9 cellular contexts compared by ENCODE assay signal in the genomic region with DNA sequence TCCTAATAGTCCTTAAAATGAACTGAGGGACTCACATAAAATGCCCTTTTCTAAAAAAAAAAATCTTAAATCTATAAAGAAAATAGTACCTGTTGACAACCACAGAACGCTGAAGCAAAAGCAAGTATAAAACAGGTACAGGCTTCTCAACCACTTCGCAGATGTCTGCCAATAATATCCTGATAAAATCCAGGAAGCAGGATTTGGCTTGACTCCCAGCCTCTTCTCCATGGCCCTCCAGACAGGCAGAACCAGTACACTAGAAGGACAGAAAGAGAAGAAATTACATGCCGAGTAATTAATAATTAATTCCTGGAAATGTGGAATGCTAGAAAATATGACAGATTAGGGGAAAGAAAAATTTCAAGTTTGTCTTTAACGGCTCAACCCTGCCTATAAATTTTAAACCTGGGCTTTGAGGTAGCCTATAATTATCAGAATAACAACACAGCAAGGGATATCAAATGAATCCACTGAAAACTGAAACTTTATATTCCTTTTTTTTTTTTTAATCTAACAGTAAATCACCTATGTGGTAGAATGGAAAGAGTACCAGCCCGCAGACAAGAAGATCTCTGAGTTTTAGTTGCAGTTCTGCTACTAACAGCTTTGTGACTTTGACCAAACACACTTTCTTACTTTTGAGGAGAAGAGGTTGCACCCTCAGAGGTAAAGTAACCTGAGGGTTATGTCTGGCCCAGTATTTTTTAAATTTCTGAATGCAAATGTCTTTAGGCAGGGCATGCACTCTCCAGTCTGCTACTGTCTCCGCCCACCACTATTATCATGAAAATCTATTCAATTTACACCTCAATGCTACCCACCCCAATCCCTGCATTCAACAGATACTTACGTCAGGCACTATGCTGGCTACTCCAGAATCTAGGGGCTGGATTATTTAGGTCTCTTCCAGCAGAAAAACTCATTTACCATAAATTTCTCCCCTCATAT. TPM values are rescaled to one million over a fixed set of nuclear protein-coding genes. Genes with fewer than 3 reads are reported as not detected.
DNase-seq lines count a peak whose midpoint lies in the region; ATAC-seq, FAIRE-seq and TF ChIP-seq lines count a peak whose summit lies in the region.
"Had no signal": no experiment of that assay in that cellular context is flagged by ENCODE, and none has a peak within 500 bp of the region (broad histone marks: within the 10 kb centered on the region; RNA-seq: fewer than 3 reads in every experiment).

No MANE protein-coding gene starts in this region.

- H3K9ac ChIP-seq in HUES48 (ENCODE audit: low read depth, low read length) (peak overlapping the region; percentile 52), astrocyte (ENCODE audit: low read length) (no peak overlapping the region), liver (ENCODE audit: low read depth in 1 of 2, low read length in 2 of 2) (no peak overlapping the region)

- peaks cover 37% of the 10 kb centered on the region for H4K20me1 ChIP-seq in astrocyte (ENCODE audit: insufficient read depth, low read length)

- peaks cover 38% of the 10 kb centered on the region for H3K36me3 ChIP-seq in CD4-positive, CD25-positive, alpha-beta regulatory T cell (ENCODE audit: control insufficient read depth, insufficient read depth, low read length)
- H3K36me3 ChIP-seq in HUES48 (ENCODE audit: control insufficient read depth, insufficient read depth, low read length) (peaks cover 44% of the 10 kb centered on the region), astrocyte (ENCODE audit: insufficient read depth, low read length) (peaks cover 9% of the 10 kb centered on the region), liver (ENCODE audit: control insufficient read depth in 4 of 4, insufficient read depth in 3 of 4, low read depth in 1 of 4, low read length in 3 of 4) (peaks cover 1 to 25% (median 20%) of the 10 kb centered on the region in 4 donors)
- H3K36me3 ChIP-seq: breast epithelium had no signal

- peaks cover 43% of the 10 kb centered on the region for H3K79me2 ChIP-seq in astrocyte (ENCODE audit: insufficient read depth, low read length)

- no peaks in the 10 kb centered on the region for H3K27me3 ChIP-seq in CD4-positive, CD25-positive, alpha-beta regulatory T cell (ENCODE audit: control insufficient read depth, insufficient read depth, low read length)
- H3K27me3 ChIP-seq in HUES48 (ENCODE audit: control insufficient read depth, insufficient read depth, low read length): no peaks in the 10 kb centered on the region
- H3K27me3 ChIP-seq in astrocyte (ENCODE audit: insufficient read depth, low read length): no peaks in the 10 kb centered on the region
- H3K27me3 ChIP-seq in liver (ENCODE audit: control insufficient read depth in 4 of 4, insufficient read depth in 4 of 4, low read length in 3 of 4): no peaks in the 10 kb centered on the region
- H3K27me3 ChIP-seq: breast epithelium had no signal

- TF ChIP-seq POLR2A in H54 (IDR thresholded peaks at IDR 0.05; ENCODE audit: low read depth, low read length): no peak

- 51% methylated on average over 7 of the region's 7 CpGs for WGBS in liver

- no peak for ATAC-seq in CD4-positive, CD25-positive, alpha-beta regulatory T cell (ENCODE audit: low read depth in 2 of 2)

- H3K27ac Mint-ChIP-seq in CD4-positive, CD25-positive, alpha-beta regulatory T cell: peak overlapping the region; percentile 29 to 96 (median 43)
- no peak overlapping the region for H3K27ac Mint-ChIP-seq in astrocyte (ENCODE audit: unreplicated experiment)

- peak overlapping the region; percentile 21 to 100 (median 68) for H3K4me3 Mint-ChIP-seq in CD4-positive, CD25-positive, alpha-beta regulatory T cell
- H3K4me3 Mint-ChIP-seq in astrocyte (ENCODE audit: unreplicated experiment): peak overlapping the region; percentile 55

- no peaks in the 10 kb centered on the region for H3K27me3 Mint-ChIP-seq in CD4-positive, CD25-positive, alpha-beta regulatory T cell
- no peaks in the 10 kb centered on the region for H3K27me3 Mint-ChIP-seq in astrocyte (ENCODE audit: low read depth, unreplicated experiment)

- peak in 1 of 2 donors; percentile 26 for TF ChIP-seq RAD21 in liver (IDR thresholded peaks at IDR 0.05)

- H3K9me3 ChIP-seq in CD4-positive, CD25-positive, alpha-beta regulatory T cell (ENCODE audit: control insufficient read depth in 2 of 2, low read length in 2 of 2): no peaks in the 10 kb centered on the region
- no peaks in the 10 kb centered on the region for H3K9me3 ChIP-seq in HUES48 (ENCODE audit: control insufficient read depth, insufficient read depth, low read length)
- no peaks in the 10 kb centered on the region for H3K9me3 ChIP-seq in astrocyte (ENCODE audit: insufficient read depth, low read depth, low read length)
- no peaks in the 10 kb centered on the region for H3K9me3 ChIP-seq in liver (ENCODE audit: control insufficient read depth in 4 of 4, low read length in 3 of 4)
- H3K9me3 ChIP-seq: breast epithelium had no signal

- peak overlapping the region; percentile 88 for H3K4me2 ChIP-seq in astrocyte (ENCODE audit: low read length)

- TF ChIP-seq CTCF in astrocyte (IDR thresholded peaks at IDR 0.05; ENCODE audit: insufficient read depth, low read depth, low read length) (no peak), liver (IDR thresholded peaks at IDR 0.05; ENCODE audit: low read depth, low read length, missing input control) (no peak), GM10266 (IDR thresholded peaks at IDR 0.05; ENCODE audit: control insufficient read depth, insufficient read depth, low read depth, missing control alignments) (no peak)

- H3K4me1 ChIP-seq in CD4-positive, CD25-positive, alpha-beta regulatory T cell (ENCODE audit: control insufficient read depth, insufficient read depth, low read length, poor library complexity, severe bottlenecking): peaks cover 43% of the 10 kb centered on the region
- H3K4me1 ChIP-seq in HUES48 (ENCODE audit: control insufficient read depth, insufficient read depth, low read length): peaks cover 40% of the 10 kb centered on the region
- peaks cover 28% of the 10 kb centered on the region for H3K4me1 ChIP-seq in astrocyte (ENCODE audit: insufficient read depth, low read length)
- H3K4me1 ChIP-seq in liver (ENCODE audit: control insufficient read depth in 4 of 4, insufficient read depth in 4 of 4, low read length in 3 of 4): peaks cover 2 to 48% (median 42%) of the 10 kb centered on the region in 4 donors

- H3K9me3 Mint-ChIP-seq in CD4-positive, CD25-positive, alpha-beta regulatory T cell: no peaks in the 10 kb centered on the region
- no peaks in the 10 kb centered on the region for H3K9me3 Mint-ChIP-seq in astrocyte (ENCODE audit: unreplicated experiment)

- no peak for DNase-seq in CD4-positive, CD25-positive, alpha-beta regulatory T cell
- no peak for DNase-seq in astrocyte (ENCODE audit: low read depth)
- DNase-seq in GM10266 (ENCODE audit: extremely low spot score): no peak
- DNase-seq in H54 (ENCODE audit: insufficient read length, low spot score): no peak
- DNase-seq in DMS114 treated with DMSO at 0.1 percent for 48 hours (lab: John Stamatoyannopoulos, UW; ENCODE audit: unreplicated experiment): no peak
- no peak for DNase-seq in cortex of kidney (lab: John Stamatoyannopoulos, UW)

- peaks cover 36 to 70% (median 45%) of the 10 kb centered on the region in 4 donors for H3K4me1 Mint-ChIP-seq in CD4-positive, CD25-positive, alpha-beta regulatory T cell
- H3K4me1 Mint-ChIP-seq in astrocyte (ENCODE audit: low read depth, unreplicated experiment): peaks cover 23% of the 10 kb centered on the region

- peaks cover 5% of the 10 kb centered on the region for H3K36me3 Mint-ChIP-seq in CD4-positive, CD25-positive, alpha-beta regulatory T cell
- H3K36me3 Mint-ChIP-seq in astrocyte (ENCODE audit: low read depth, unreplicated experiment): peaks cover 5% of the 10 kb centered on the region

- H2AFZ ChIP-seq in astrocyte (ENCODE audit: low read depth, low read length): no peak overlapping the region

- FAIRE-seq in astrocyte (lab: Jason Lieb, UNC) (no peak), H54 (lab: Jason Lieb, UNC) (no peak)

- H3K27ac ChIP-seq in CD4-positive, CD25-positive, alpha-beta regulatory T cell (ENCODE audit: insufficient read depth, low read length, poor library complexity, severe bottlenecking): no peak overlapping the region
- peak overlapping the region; percentile 99 for H3K27ac ChIP-seq in HUES48 (ENCODE audit: low read depth, low read length)
- no peak overlapping the region for H3K27ac ChIP-seq in astrocyte (ENCODE audit: low read depth, low read length)
- H3K27ac ChIP-seq in liver (ENCODE audit: low read depth in 1 of 2, low read length in 2 of 2): no peak overlapping the region

- no peak overlapping the region for H3K4me3 ChIP-seq in CD4-positive, CD25-positive, alpha-beta regulatory T cell (ENCODE audit: low read depth, low read length)
- H3K4me3 ChIP-seq in HUES48 (ENCODE audit: low read depth, low read length) (peak overlapping the region; percentile 83), astrocyte (ENCODE audit: insufficient read depth, low read depth, low read length) (no peak overlapping the region), liver (ENCODE audit: low read depth in 1 of 3, low read length in 3 of 3) (no peak overlapping the region)
- H3K4me3 ChIP-seq: breast epithelium had no signal

TF ChIP-seq in liver, 16 proteins besides CTCF, POLR2A, EP300 and RAD21 (continues in another document):
- no peak for TF ChIP-seq TAF1 (conservative IDR thresholded peaks at IDR 0.05)

RNA-seq across cellular contexts. Expression of a gene that starts 2.7 kb away (rescaled TPM):
- 72.4 TPM for total RNA-seq in CD4-positive, CD25-positive, alpha-beta regulatory T cell
- polyA plus RNA-seq in CD4-positive, CD25-positive, alpha-beta regulatory T cell: 10 to 100 TPM; 16.2 to 21.3 (median 17.4) TPM
- total RNA-seq in astrocyte: 42.5 and 43.5 TPM in 2 replicates
- total RNA-seq in liver: 100 to 1,000 TPM in 1 of 2 donors, 10 to 100 TPM in 1; 27.5 to 107 TPM
- 10 to 100 TPM; 27.0 to 28.3 TPM for polyA plus RNA-seq in liver

RNA-seq across cellular contexts. Expression of a gene that starts 3.1 kb away (rescaled TPM):
- 28.7 TPM for total RNA-seq in CD4-positive, CD25-positive, alpha-beta regulatory T cell
- polyA plus RNA-seq in CD4-positive, CD25-positive, alpha-beta regulatory T cell: 10 to 100 TPM in 2 of 4 donors, 1 to 10 TPM in 2; 5.5 to 11.1 (median 10.1) TPM
- total RNA-seq in astrocyte (40.3 and 42.1 TPM in 2 replicates), liver (1 to 10 TPM; 4.4 to 6.9 TPM)
- polyA plus RNA-seq in liver: 1 to 10 TPM; 2.7 to 7.9 TPM

RNA-seq across cellular contexts. Expression of a gene that starts 18.6 kb away (rescaled TPM):
- 5.1 TPM for total RNA-seq in CD4-positive, CD25-positive, alpha-beta regulatory T cell
- polyA plus RNA-seq in CD4-positive, CD25-positive, alpha-beta regulatory T cell: under 1 TPM in 3 of 4 donors, not detected in 1; 0.17 to 0.71 (median 0.21) TPM
- total RNA-seq in astrocyte: 0.41 and 0.48 TPM in 2 replicates
- under 1 TPM; 0.08 to 0.09 TPM for total RNA-seq in liver
- polyA plus RNA-seq in liver: under 1 TPM; 0.07 to 0.21 TPM
